Comparison of ENCODE assay signal across 9 cellular contexts in the genomic region with DNA sequence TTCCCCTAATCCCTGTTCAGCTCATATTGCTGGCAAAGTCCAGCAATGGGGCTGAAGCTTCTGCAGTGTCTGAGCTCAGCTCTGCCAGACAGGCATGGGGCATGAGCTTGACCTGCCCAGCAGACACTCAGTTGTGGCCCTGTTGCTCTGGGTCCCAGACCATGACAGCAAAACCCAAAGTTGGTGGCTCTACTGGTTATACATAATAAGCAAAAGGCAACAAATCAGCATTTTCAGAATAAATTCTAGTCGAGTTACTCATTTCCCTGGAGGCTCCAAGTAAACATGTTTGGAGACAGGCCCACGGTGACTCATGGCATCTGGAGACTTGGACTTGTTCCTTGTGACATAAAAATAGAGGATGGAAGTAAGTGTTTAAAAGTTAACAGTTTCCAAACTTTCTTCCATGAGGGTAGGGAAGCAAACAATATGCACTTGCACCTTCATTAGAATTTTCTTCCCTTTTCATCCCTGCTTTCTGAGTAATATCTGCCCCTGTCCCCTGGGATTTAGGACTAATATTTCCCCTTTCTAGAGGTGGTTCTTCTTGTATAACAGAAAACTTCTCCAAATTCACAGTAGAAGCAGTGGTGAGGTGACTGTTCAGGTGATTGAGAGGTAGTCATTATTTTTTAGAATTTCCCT.
DNase-seq lines count a peak whose midpoint lies in the region; ATAC-seq, FAIRE-seq and TF ChIP-seq lines count a peak whose summit lies in the region.
"Had no signal": no experiment of that assay in that cellular context is flagged by ENCODE, and none has a peak within 500 bp of the region (broad histone marks: within the 10 kb centered on the region; RNA-seq: fewer than 3 reads in every experiment).

No MANE protein-coding gene starts in this region.

- 70% methylated on average over 2 of the region's 2 CpGs for WGBS in liver
- WGBS in tibial nerve, 2 donors: 3 to 7% methylated on average over 2 of the region's 2 CpGs

- no peak for TF ChIP-seq RAD21 in liver (IDR thresholded peaks at IDR 0.05)

- DNase-seq in HTR-8/SVneo (ENCODE audit: insufficient read length, low spot score) (peak; percentile 56), cerebellum (ENCODE audit: low spot score) (peak; percentile 50), tibial nerve (ENCODE audit: low spot score in 2 of 2) (peak; percentile 81 to 95), NCI-H1930 (lab: John Stamatoyannopoulos, UW) (no peak), GM19240 (ENCODE audit: insufficient read length, low spot score) (no peak)
- DNase-seq in stimulated activated CD4-positive, alpha-beta T cell treated with anti-CD3 and anti-CD28 coated beads, Interleukin-2, amount 100 ng/mL, for 48 hours: no peak
- DNase-seq in effector memory CD8-positive, alpha-beta T cell: no peak

- H3K4me3 Mint-ChIP-seq in effector memory CD8-positive, alpha-beta T cell: no peak overlapping the region

- H3K4me1 ChIP-seq in liver (ENCODE audit: control insufficient read depth in 4 of 4, insufficient read depth in 4 of 4, low read length in 3 of 4): peaks cover 2 to 4% (median 3%) of the 10 kb centered on the region in 4 donors
- H3K4me1 ChIP-seq in tibial nerve: peaks cover 0 to 61% (median 32%) of the 10 kb centered on the region in 4 donors

- TF ChIP-seq EP300 in tibial nerve (IDR thresholded peaks at IDR 0.05): peak; percentile 47 to 95

- H3K4me3 ChIP-seq in liver (ENCODE audit: low read depth in 1 of 3, low read length in 3 of 3) (no peak overlapping the region), tibial nerve (no peak overlapping the region)

- H3K4me1 Mint-ChIP-seq in effector memory CD8-positive, alpha-beta T cell (ENCODE audit: low read depth in 2 of 2): no peaks in the 10 kb centered on the region

- no peaks in the 10 kb centered on the region for H3K9me3 ChIP-seq in liver (ENCODE audit: control insufficient read depth in 4 of 4, low read length in 3 of 4)
- H3K9me3 ChIP-seq in tibial nerve: no peaks in the 10 kb centered on the region

- no peak for TF ChIP-seq POLR2A in tibial nerve (IDR thresholded peaks at IDR 0.05)

- H3K27ac ChIP-seq in liver (ENCODE audit: low read depth in 1 of 2, low read length in 2 of 2) (peak overlapping the region in 1 of 2 donors; percentile 31), tibial nerve (peak overlapping the region; percentile 61 to 87 (median 73))

- peak; percentile 16 for FAIRE-seq in HTR-8/SVneo (lab: Jason Lieb, UNC)
- FAIRE-seq: H1 had no signal

- ATAC-seq in effector memory CD8-positive, alpha-beta T cell (replicated peaks): no peak

- H3K36me3 ChIP-seq in liver (ENCODE audit: control insufficient read depth in 4 of 4, insufficient read depth in 3 of 4, low read depth in 1 of 4, low read length in 3 of 4) (peaks cover 0 to 7% (median 4%) of the 10 kb centered on the region in 4 donors), tibial nerve (peaks cover 0 to 32% (median 0%) of the 10 kb centered on the region in 3 donors)

- TF ChIP-seq CTCF in liver (IDR thresholded peaks at IDR 0.05; ENCODE audit: low read depth, low read length, missing input control) (no peak), tibial nerve (IDR thresholded peaks at IDR 0.05) (no peak)

- H3K27me3 Mint-ChIP-seq in effector memory CD8-positive, alpha-beta T cell: no peaks in the 10 kb centered on the region

- peaks cover 2% of the 10 kb centered on the region for H3K36me3 Mint-ChIP-seq in effector memory CD8-positive, alpha-beta T cell (ENCODE audit: insufficient read depth)

- H3K27ac Mint-ChIP-seq in effector memory CD8-positive, alpha-beta T cell: no peak overlapping the region

- H3K27me3 ChIP-seq in liver (ENCODE audit: control insufficient read depth in 4 of 4, insufficient read depth in 4 of 4, low read length in 3 of 4): no peaks in the 10 kb centered on the region
- no peaks in the 10 kb centered on the region for H3K27me3 ChIP-seq in tibial nerve

- no peaks in the 10 kb centered on the region for H3K9me3 Mint-ChIP-seq in effector memory CD8-positive, alpha-beta T cell

- H3K9ac ChIP-seq in liver (ENCODE audit: low read depth in 1 of 2, low read length in 2 of 2): no peak overlapping the region

TF ChIP-seq in liver, 16 proteins besides CTCF, POLR2A, EP300 and RAD21:
- no peak for TF ChIP-seq YY1 (IDR thresholded peaks at IDR 0.05)
- TF ChIP-seq, protein P1, sequence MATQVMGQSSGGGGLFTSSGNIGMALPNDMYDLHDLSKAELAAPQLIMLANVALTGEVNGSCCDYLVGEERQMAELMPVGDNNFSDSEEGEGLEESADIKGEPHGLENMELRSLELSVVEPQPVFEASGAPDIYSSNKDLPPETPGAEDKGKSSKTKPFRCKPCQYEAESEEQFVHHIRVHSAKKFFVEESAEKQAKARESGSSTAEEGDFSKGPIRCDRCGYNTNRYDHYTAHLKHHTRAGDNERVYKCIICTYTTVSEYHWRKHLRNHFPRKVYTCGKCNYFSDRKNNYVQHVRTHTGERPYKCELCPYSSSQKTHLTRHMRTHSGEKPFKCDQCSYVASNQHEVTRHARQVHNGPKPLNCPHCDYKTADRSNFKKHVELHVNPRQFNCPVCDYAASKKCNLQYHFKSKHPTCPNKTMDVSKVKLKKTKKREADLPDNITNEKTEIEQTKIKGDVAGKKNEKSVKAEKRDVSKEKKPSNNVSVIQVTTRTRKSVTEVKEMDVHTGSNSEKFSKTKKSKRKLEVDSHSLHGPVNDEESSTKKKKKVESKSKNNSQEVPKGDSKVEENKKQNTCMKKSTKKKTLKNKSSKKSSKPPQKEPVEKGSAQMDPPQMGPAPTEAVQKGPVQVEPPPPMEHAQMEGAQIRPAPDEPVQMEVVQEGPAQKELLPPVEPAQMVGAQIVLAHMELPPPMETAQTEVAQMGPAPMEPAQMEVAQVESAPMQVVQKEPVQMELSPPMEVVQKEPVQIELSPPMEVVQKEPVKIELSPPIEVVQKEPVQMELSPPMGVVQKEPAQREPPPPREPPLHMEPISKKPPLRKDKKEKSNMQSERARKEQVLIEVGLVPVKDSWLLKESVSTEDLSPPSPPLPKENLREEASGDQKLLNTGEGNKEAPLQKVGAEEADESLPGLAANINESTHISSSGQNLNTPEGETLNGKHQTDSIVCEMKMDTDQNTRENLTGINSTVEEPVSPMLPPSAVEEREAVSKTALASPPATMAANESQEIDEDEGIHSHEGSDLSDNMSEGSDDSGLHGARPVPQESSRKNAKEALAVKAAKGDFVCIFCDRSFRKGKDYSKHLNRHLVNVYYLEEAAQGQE (IDR thresholded peaks at IDR 0.05): no peak
- peak; percentile 90 to 93 for TF ChIP-seq JUND (IDR thresholded peaks at IDR 0.05)
- TF ChIP-seq, protein P2, sequence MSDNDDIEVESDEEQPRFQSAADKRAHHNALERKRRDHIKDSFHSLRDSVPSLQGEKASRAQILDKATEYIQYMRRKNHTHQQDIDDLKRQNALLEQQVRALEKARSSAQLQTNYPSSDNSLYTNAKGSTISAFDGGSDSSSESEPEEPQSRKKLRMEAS (IDR thresholded peaks at IDR 0.05): no peak

Comparison
In these comparisons a context has a peak if more than half of its experiments do, and no peak if none do; other contexts are left out.
1. DNase-seq: peak in HTR-8/SVneo (single experiment), cerebellum (single experiment) and tibial nerve (2 of 2); none in NCI-H1930 (0 of 2), GM19240 (single experiment), stimulated activated CD4-positive, alpha-beta T cell treated with anti-CD3 and anti-CD28 coated beads, Interleukin-2, amount 100 ng/mL, for 48 hours (0 of 2) and effector memory CD8-positive, alpha-beta T cell (0 of 3).